Comparison of ENCODE assay signal across 27 cellular contexts in genomic region chr10:113304726-113305125, GRCh38.
"Had no signal": no experiment of that assay in that cellular context is flagged by ENCODE, and none has a peak within 500 bp of the region (broad histone marks: within the 10 kb centered on the region; RNA-seq: fewer than 3 reads in every experiment).

No MANE protein-coding gene starts in this region.

- ATAC-seq: activated naive CD4-positive, alpha-beta T cell treated with anti-CD3 and anti-CD28 coated beads, Interleukin-2, amount 50 U/mL, for 72 hours; activated naive CD8-positive, alpha-beta T cell treated with anti-CD3 and anti-CD28 coated beads, Interleukin-2, amount 50 U/mL, for 24 hours; activated T-cell treated with anti-CD3 and anti-CD28 coated beads, Interleukin-2, amount 50 U/mL, for 4 hours; body of pancreas; T-helper 17 cell had no signal

- H3K27ac ChIP-seq: ascending aorta, body of pancreas, SJSA1 had no signal

- H3K4me1 Mint-ChIP-seq: activated CD4-positive, alpha-beta T cell treated with anti-CD3 and anti-CD28 coated beads, Interleukin-2, amount 10 ng/mL, durations not matched to agents 7 days and 5 days; T-helper 17 cell had no signal

- H3K9me3 Mint-ChIP-seq: activated B cell treated with CpG ODN at 0.5 μM for 24 hours; activated CD4-positive, alpha-beta memory T cell treated with anti-CD3 and anti-CD28 coated beads for 36 hours; activated CD4-positive, alpha-beta T cell treated with anti-CD3 and anti-CD28 coated beads, Interleukin-2, amount 10 ng/mL, durations not matched to agents 7 days and 5 days; activated naive CD4-positive, alpha-beta T cell treated with anti-CD3 and anti-CD28 coated beads, Interleukin-2, amount 50 U/mL, for 72 hours; activated naive CD8-positive, alpha-beta T cell treated with anti-CD3 and anti-CD28 coated beads, Interleukin-2, amount 50 U/mL, for 24 hours; activated T-cell treated with anti-CD3 and anti-CD28 coated beads, Interleukin-2, amount 50 U/mL, for 4 hours had no signal

- H3K4me3 Mint-ChIP-seq: activated B cell treated with CpG ODN at 0.5 μM for 24 hours; activated CD4-positive, alpha-beta memory T cell treated with anti-CD3 and anti-CD28 coated beads for 36 hours; activated CD4-positive, alpha-beta T cell treated with anti-CD3 and anti-CD28 coated beads, Interleukin-2, amount 10 ng/mL, durations not matched to agents 7 days and 5 days; activated naive CD8-positive, alpha-beta T cell treated with anti-CD3 and anti-CD28 coated beads, Interleukin-2, amount 50 U/mL, for 24 hours; activated T-cell treated with anti-CD3 and anti-CD28 coated beads, Interleukin-2, amount 50 U/mL, for 4 hours; T-helper 17 cell had no signal

- H3K36me3 ChIP-seq: ascending aorta, SJSA1 had no signal

- H3K27me3 Mint-ChIP-seq: activated B cell treated with CpG ODN at 0.5 μM for 24 hours had no signal

- H3K27ac Mint-ChIP-seq: activated B cell treated with CpG ODN at 0.5 μM for 24 hours; activated CD4-positive, alpha-beta memory T cell treated with anti-CD3 and anti-CD28 coated beads for 36 hours; activated CD4-positive, alpha-beta T cell treated with anti-CD3 and anti-CD28 coated beads, Interleukin-2, amount 10 ng/mL, durations not matched to agents 7 days and 5 days; activated naive CD4-positive, alpha-beta T cell treated with anti-CD3 and anti-CD28 coated beads, Interleukin-2, amount 50 U/mL, for 72 hours; activated naive CD8-positive, alpha-beta T cell treated with anti-CD3 and anti-CD28 coated beads, Interleukin-2, amount 50 U/mL, for 24 hours; T-helper 17 cell had no signal

- DNase-seq: activated B cell treated with CpG ODN at 0.5 μM for 24 hours; activated CD4-positive, alpha-beta memory T cell treated with anti-CD3 and anti-CD28 coated beads for 36 hours; activated CD4-positive, alpha-beta T cell treated with anti-CD3 and anti-CD28 coated beads for 1 hour; activated CD4-positive, alpha-beta T cell treated with anti-CD3 and anti-CD28 coated beads, Interleukin-2, amount 10 ng/mL, durations not matched to agents 7 days and 5 days; activated CD8-positive, alpha-beta memory T cell treated with anti-CD3 and anti-CD28 coated beads for 24 hours; activated effector memory CD4-positive, alpha-beta T cell treated with anti-CD3 and anti-CD28 coated beads, Interleukin-2, amount 50 U/mL, for 16 hours; activated naive CD4-positive, alpha-beta T cell treated with Interleukin-2 at 50 U/mL for 16 hours; activated naive CD8-positive, alpha-beta T cell treated with anti-CD3 and anti-CD28 coated beads, Interleukin-2, amount 50 U/mL, for 24 hours; activated T-cell treated with anti-CD3 and anti-CD28 coated beads, Interleukin-2, amount 50 U/mL, for 4 hours; amniotic stem cell; body of pancreas; KG1; NCI-H1105; NCI-H1436; NCI-H1694 treated with DMSO at 0.1 percent for 48 hours; NCI-H2029 treated with DMSO at 0.1 percent for 48 hours; NCI-H345; NCI-H510A; NCI-H526 treated with DMSO at 0.1 percent for 48 hours; NK-92 treated with Interleukin-12 subunit alpha and Interleukin-12 subunit beta, amount 100 ng/mL, for 24 hours; OCI-M1; SHP77; T-helper 17 cell; T-helper 9 cell had no signal

- H3K4me3 ChIP-seq: ascending aorta, body of pancreas, SJSA1 had no signal

- H3K27me3 ChIP-seq: ascending aorta, body of pancreas, SJSA1 had no signal

- H3K4me1 ChIP-seq: ascending aorta, body of pancreas had no signal

- H3K36me3 Mint-ChIP-seq: activated CD4-positive, alpha-beta memory T cell treated with anti-CD3 and anti-CD28 coated beads for 36 hours; activated naive CD4-positive, alpha-beta T cell treated with anti-CD3 and anti-CD28 coated beads, Interleukin-2, amount 50 U/mL, for 72 hours had no signal
